11 cellular contexts compared by ENCODE assay signal in the genomic region with DNA sequence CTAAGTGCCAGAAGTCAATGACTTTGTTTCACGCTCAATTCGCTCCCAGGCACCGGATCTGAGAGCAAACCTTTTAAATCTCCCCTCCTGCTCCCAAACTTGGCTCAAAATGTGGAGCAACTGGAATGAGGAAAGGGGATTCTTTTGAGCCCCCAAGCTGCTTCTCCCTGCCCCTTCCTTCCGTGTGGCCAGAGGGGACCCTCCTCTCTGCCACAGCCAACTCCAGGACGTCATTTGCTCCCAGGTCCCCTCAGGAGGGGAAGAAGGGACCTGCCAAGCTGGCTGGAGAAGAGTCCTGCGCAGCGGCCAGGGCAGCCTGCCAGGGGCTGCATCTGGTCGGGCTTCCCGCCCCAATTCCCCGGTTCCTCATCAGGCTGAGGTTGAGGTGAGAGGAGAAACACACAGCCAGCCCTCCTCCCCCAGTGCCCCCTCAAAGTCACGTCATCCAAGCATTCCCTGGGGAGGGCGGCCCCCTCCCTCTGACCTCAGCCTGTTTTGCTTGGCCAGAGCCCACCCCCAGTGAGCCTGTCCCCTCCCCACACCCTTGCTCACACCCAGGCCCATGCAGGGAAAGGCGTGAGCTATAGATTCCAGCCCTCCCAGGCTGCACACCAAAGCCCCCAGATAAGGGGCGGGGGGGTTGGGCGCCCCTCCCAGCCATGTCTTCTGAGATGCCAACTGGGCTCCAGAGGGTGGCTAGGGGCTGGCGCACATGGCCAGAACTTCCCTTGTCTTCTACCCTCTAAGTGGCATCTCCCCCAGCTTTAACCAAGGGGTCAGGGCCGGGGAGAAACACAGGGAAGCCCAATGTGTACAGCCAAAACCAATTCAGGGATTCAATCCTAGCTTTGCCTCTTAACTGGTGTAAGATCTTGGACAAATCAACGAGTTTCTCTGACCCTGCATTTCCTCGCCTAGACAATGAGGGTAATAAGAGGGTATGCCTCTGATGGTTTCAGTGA.
DNase-seq lines count a peak whose midpoint lies in the region; ATAC-seq and TF ChIP-seq lines count a peak whose summit lies in the region.
"Had no signal": no experiment of that assay in that cellular context is flagged by ENCODE, and none has a peak within 500 bp of the region (broad histone marks: within the 10 kb centered on the region; RNA-seq: fewer than 3 reads in every experiment).

No MANE protein-coding gene starts in this region.

- DNase-seq in astrocyte of the hippocampus (ENCODE audit: low read depth, low spot score) (peak; percentile 82), smooth muscle cell of the brain vasculature (ENCODE audit: low read depth, low spot score) (peak; percentile 62)
- no peak for DNase-seq in activated naive CD8-positive, alpha-beta T cell treated with anti-CD3 and anti-CD28 coated beads, Interleukin-2, amount 50 U/mL, for 24 hours
- DNase-seq: NCI-H2029, T-helper 2 cell had no signal

- H3K27me3 Mint-ChIP-seq in activated naive CD8-positive, alpha-beta T cell treated with anti-CD3 and anti-CD28 coated beads, Interleukin-2, amount 50 U/mL, for 24 hours = peaks cover 16% of the 10 kb centered on the region

- H3K36me3 ChIP-seq in HEK293 (ENCODE audit: control insufficient read depth in 2 of 2, insufficient read depth in 1 of 2, low read length in 2 of 2) = no peaks in the 10 kb centered on the region
- no peaks in the 10 kb centered on the region for H3K36me3 ChIP-seq in iPS-15b (ENCODE audit: control insufficient read depth, insufficient read depth, low read length)

- H3K27ac ChIP-seq in HEK293 (ENCODE audit: extremely low read depth, low read depth, low read length) = no peak overlapping the region; the same call in 1 of the 2 replicates

- peak overlapping the region; percentile 32 for H3K9ac ChIP-seq in iPS-15b (ENCODE audit: low read depth, low read length)

- no peaks in the 10 kb centered on the region for H3K9me3 Mint-ChIP-seq in activated naive CD8-positive, alpha-beta T cell treated with anti-CD3 and anti-CD28 coated beads, Interleukin-2, amount 50 U/mL, for 24 hours
- H3K9me3 Mint-ChIP-seq: natural killer cell treated with Interleukin-12 subunit alpha and Interleukin-12 subunit beta and Interleukin-15 and Interleukin-18, amount 100 ng/mL, for 72 hours had no signal

- H3K4me3 ChIP-seq in HEK293 (ENCODE audit: low read depth, low read length) = no peak overlapping the region
- H3K4me3 ChIP-seq in iPS-15b (ENCODE audit: low read depth, low read length) = no peak overlapping the region

- H3K9me3 ChIP-seq in HEK293 (ENCODE audit: control insufficient read depth, insufficient read depth, low read depth, low read length) = no peaks in the 10 kb centered on the region
- no peaks in the 10 kb centered on the region for H3K9me3 ChIP-seq in iPS-15b (ENCODE audit: control insufficient read depth, insufficient read depth, low read length)

- CTCF ChIA-PET in HEK293 (lab: Yijun Ruan, JAX) = no interaction called here

- H3K36me3 Mint-ChIP-seq in activated naive CD8-positive, alpha-beta T cell treated with anti-CD3 and anti-CD28 coated beads, Interleukin-2, amount 50 U/mL, for 24 hours (ENCODE audit: low read depth) = no peaks in the 10 kb centered on the region
- H3K36me3 Mint-ChIP-seq: natural killer cell treated with Interleukin-12 subunit alpha and Interleukin-12 subunit beta and Interleukin-15 and Interleukin-18, amount 100 ng/mL, for 72 hours had no signal

- no peak for ATAC-seq in GM18909 (IDR thresholded peaks at IDR 0.05; ENCODE audit: poor library complexity, unreplicated experiment)
- no peak for ATAC-seq in HG02623 (IDR thresholded peaks at IDR 0.05; ENCODE audit: unreplicated experiment)
- ATAC-seq in activated naive CD8-positive, alpha-beta T cell treated with anti-CD3 and anti-CD28 coated beads, Interleukin-2, amount 50 U/mL, for 24 hours = no peak
- no peak for ATAC-seq in HG02852 (IDR thresholded peaks at IDR 0.05; ENCODE audit: unreplicated experiment)
- ATAC-seq: natural killer cell treated with Interleukin-12 subunit alpha and Interleukin-12 subunit beta and Interleukin-15 and Interleukin-18, amount 100 ng/mL, for 72 hours had no signal

- H3K27ac Mint-ChIP-seq in activated naive CD8-positive, alpha-beta T cell treated with anti-CD3 and anti-CD28 coated beads, Interleukin-2, amount 50 U/mL, for 24 hours = no peak overlapping the region
- H3K27ac Mint-ChIP-seq: natural killer cell treated with Interleukin-12 subunit alpha and Interleukin-12 subunit beta and Interleukin-15 and Interleukin-18, amount 100 ng/mL, for 72 hours had no signal

- H3K27me3 ChIP-seq in iPS-15b (ENCODE audit: control insufficient read depth, insufficient read depth, low read length) = no peaks in the 10 kb centered on the region

- POLR2A ChIA-PET in HEK293 (lab: Yijun Ruan, JAX) = interaction anchor here (0.7 kb wide), 1 partner anchor 48 kb away, joined by 3 read pairs; no protein-coding TSS in a partner anchor

- no peak for TF ChIP-seq CTCF in HEK293 (tag by site-specific recombination; IDR thresholded peaks at IDR 0.05)

- H3K4me3 Mint-ChIP-seq in activated naive CD8-positive, alpha-beta T cell treated with anti-CD3 and anti-CD28 coated beads, Interleukin-2, amount 50 U/mL, for 24 hours = no peak overlapping the region
- H3K4me3 Mint-ChIP-seq: natural killer cell treated with Interleukin-12 subunit alpha and Interleukin-12 subunit beta and Interleukin-15 and Interleukin-18, amount 100 ng/mL, for 72 hours had no signal

- H3K4me1 ChIP-seq in HEK293 (ENCODE audit: control insufficient read depth, insufficient read depth, low read length) (peaks cover 4% of the 10 kb centered on the region; the same call in 1 of the 2 replicates), iPS-15b (ENCODE audit: control insufficient read depth, insufficient read depth, low read length) (no peaks in the 10 kb centered on the region)

- H3K4me1 Mint-ChIP-seq in activated naive CD8-positive, alpha-beta T cell treated with anti-CD3 and anti-CD28 coated beads, Interleukin-2, amount 50 U/mL, for 24 hours = peaks cover 2% of the 10 kb centered on the region

TF ChIP-seq in HEK293, 187 proteins besides CTCF, POLR2A, EP300 and RAD21 (continues in another document):
- TF ChIP-seq ZNF548 (tag by site-specific recombination; IDR thresholded peaks at IDR 0.05) (no peak), ZNF366 (tag by site-specific recombination; conservative IDR thresholded peaks at IDR 0.05) (no peak), GLI4 (tag by site-specific recombination; IDR thresholded peaks at IDR 0.05) (no peak), ZNF292 (tag by site-specific recombination; IDR thresholded peaks at IDR 0.05; ENCODE audit: borderline replicate concordance, low read depth) (no peak), ZNF132 (tag by site-specific recombination; IDR thresholded peaks at IDR 0.05; ENCODE audit: borderline replicate concordance) (no peak), HOXC10 (CRISPR knock-in tag; IDR thresholded peaks at IDR 0.05) (no peak), ZNF473 (tag by site-specific recombination; IDR thresholded peaks at IDR 0.05) (no peak), ZNF791 (tag by site-specific recombination; IDR thresholded peaks at IDR 0.05) (no peak), ZNF175 (tag by site-specific recombination; IDR thresholded peaks at IDR 0.05) (no peak), KLF1 (tag by site-specific recombination; IDR thresholded peaks at IDR 0.05) (peak; percentile 96), ZNF146 (tag by site-specific recombination; IDR thresholded peaks at IDR 0.05) (no peak), SP7 (tag by site-specific recombination; IDR thresholded peaks at IDR 0.05) (no peak), IKZF3 (tag by site-specific recombination; IDR thresholded peaks at IDR 0.05) (peak; percentile 70; the same call in 1 of the 2 replicates), WT1 (tag by site-specific recombination; IDR thresholded peaks at IDR 0.05) (0 out of 2 replicates have a peak, but pooled peaks have one; percentile 24), ZNF629 (tag by site-specific recombination; IDR thresholded peaks at IDR 0.05) (no peak), ZNF660 (tag by site-specific recombination; IDR thresholded peaks at IDR 0.05) (no peak), ZNF423 (tag by site-specific recombination; IDR thresholded peaks at IDR 0.05) (no peak), ZNF214 (tag by site-specific recombination; IDR thresholded peaks at IDR 0.05; ENCODE audit: borderline replicate concordance) (no peak), ZNF202 (tag by site-specific recombination; IDR thresholded peaks at IDR 0.05; ENCODE audit: borderline replicate concordance) (no peak), ZNF302 (tag by site-specific recombination; IDR thresholded peaks at IDR 0.05; ENCODE audit: low read depth) (no peak), ZNF571 (tag by site-specific recombination; IDR thresholded peaks at IDR 0.05) (no peak), ZNF239 (tag by site-specific recombination; IDR thresholded peaks at IDR 0.05) (no peak), ZNF624 (tag by site-specific recombination; IDR thresholded peaks at IDR 0.05) (no peak), ZNF140 (tag by site-specific recombination; IDR thresholded peaks at IDR 0.05) (no peak), ZNF707 (tag by site-specific recombination; IDR thresholded peaks at IDR 0.05) (no peak), ZNF530 (tag by site-specific recombination; IDR thresholded peaks at IDR 0.05; ENCODE audit: low read depth) (no peak), ZNF223 (tag by site-specific recombination; IDR thresholded peaks at IDR 0.05) (no peak)
- TF ChIP-seq, protein P1, sequence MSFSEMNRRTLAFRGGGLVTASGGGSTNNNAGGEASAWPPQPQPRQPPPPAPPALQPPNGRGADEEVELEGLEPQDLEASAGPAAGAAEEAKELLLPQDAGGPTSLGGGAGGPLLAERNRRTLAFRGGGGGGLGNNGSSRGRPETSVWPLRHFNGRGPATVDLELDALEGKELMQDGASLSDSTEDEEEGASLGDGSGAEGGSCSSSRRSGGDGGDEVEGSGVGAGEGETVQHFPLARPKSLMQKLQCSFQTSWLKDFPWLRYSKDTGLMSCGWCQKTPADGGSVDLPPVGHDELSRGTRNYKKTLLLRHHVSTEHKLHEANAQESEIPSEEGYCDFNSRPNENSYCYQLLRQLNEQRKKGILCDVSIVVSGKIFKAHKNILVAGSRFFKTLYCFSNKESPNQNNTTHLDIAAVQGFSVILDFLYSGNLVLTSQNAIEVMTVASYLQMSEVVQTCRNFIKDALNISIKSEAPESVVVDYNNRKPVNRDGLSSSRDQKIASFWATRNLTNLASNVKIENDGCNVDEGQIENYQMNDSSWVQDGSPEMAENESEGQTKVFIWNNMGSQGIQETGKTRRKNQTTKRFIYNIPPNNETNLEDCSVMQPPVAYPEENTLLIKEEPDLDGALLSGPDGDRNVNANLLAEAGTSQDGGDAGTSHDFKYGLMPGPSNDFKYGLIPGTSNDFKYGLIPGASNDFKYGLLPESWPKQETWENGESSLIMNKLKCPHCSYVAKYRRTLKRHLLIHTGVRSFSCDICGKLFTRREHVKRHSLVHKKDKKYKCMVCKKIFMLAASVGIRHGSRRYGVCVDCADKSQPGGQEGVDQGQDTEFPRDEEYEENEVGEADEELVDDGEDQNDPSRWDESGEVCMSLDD (tag by site-specific recombination; IDR thresholded peaks at IDR 0.05) = no peak
